In the genomic region with DNA sequence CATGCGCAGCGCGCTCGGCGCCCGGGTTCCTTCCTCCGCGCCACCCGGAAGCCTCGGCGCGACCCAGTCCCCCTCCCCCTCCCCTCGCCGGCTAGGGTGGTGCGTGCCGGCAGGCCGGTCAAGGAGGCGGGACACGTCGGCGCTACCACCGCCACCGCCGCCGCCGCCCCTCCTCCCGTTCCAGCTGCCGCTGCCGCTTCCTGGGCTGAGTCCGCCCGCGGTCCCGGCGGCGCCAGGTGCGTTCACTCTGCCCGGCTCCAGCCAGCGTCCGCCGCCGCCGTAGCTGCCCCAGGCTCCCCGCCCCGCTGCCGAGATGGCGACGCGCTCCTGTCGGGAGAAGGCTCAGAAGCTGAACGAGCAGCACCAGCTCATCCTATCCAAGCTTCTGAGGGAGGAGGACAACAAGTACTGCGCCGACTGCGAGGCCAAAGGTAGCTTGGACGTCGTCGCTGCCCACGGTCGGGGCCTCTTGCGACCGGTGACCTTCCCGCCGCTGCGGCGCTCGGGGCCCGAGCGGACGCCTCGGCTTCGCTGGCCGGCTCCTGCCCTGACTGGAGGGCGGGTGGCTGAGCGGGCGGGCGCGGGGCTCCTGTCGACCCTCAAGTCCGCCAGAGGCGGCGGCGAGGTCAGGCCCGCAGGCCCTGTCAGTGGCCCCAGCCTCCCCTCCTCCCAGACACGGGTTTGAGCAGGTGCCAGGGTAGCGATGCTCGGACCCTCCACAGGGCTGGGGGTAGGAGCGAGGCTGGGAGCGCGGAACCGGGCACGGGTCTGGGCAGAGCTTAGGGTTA, we compare ENCODE assay signal across 8 cellular contexts. TPM values are rescaled to one million over a fixed set of nuclear protein-coding genes. Genes with fewer than 3 reads are reported as not detected.
DNase-seq lines count a peak whose midpoint lies in the region; FAIRE-seq and TF ChIP-seq lines count a peak whose summit lies in the region.

A gene (plus strand): TSS at position 173 of the 788 bp plus-strand sequence. CDS start 141 bp downstream, at position 314.

- no peaks in the 10 kb centered on the region for H3K36me3 ChIP-seq in ES-I3 (ENCODE audit: insufficient read depth, low read length)

- peaks cover 20% of the 10 kb centered on the region for H3K27me3 Mint-ChIP-seq in nephron progenitor cell (ENCODE audit: low read depth, poor library complexity)
- H3K27me3 Mint-ChIP-seq in stimulated activated naive CD8-positive, alpha-beta T cell treated with anti-CD3 and anti-CD28 coated beads, Interleukin-15, Interleukin-2, amounts not matched to agents 100 ng/mL and 50 ng/mL, for 24 hours: no peaks in the 10 kb centered on the region

- H3K27ac Mint-ChIP-seq in nephron progenitor cell: peak within 1 kb of the TSS; percentile 81
- H3K27ac Mint-ChIP-seq in stimulated activated naive CD8-positive, alpha-beta T cell treated with anti-CD3 and anti-CD28 coated beads, Interleukin-15, Interleukin-2, amounts not matched to agents 100 ng/mL and 50 ng/mL, for 24 hours: peak within 1 kb of the TSS; percentile 87

- no peak for FAIRE-seq in H54 (lab: Jason Lieb, UNC)

- H3K4me1 ChIP-seq in ES-I3 (ENCODE audit: insufficient read depth, low read length): peaks cover 4% of the 10 kb centered on the region

- peak; percentile 64; the same call in 1 of the 2 replicates for TF ChIP-seq POLR2A in H54 (IDR thresholded peaks at IDR 0.05; ENCODE audit: low read depth, low read length)
- peak; percentile 85 for TF ChIP-seq POLR2A in Raji (IDR thresholded peaks at IDR 0.05; ENCODE audit: insufficient read depth, low read depth, low read length)

- H3K4me3 Mint-ChIP-seq in nephron progenitor cell: peak within 1 kb of the TSS; percentile 91
- peak within 1 kb of the TSS; percentile 88 for H3K4me3 Mint-ChIP-seq in stimulated activated naive CD8-positive, alpha-beta T cell treated with anti-CD3 and anti-CD28 coated beads, Interleukin-15, Interleukin-2, amounts not matched to agents 100 ng/mL and 50 ng/mL, for 24 hours

- H3K4me3 ChIP-seq in fibroblast of the aortic adventitia (ENCODE audit: low read depth, low read length): peak within 1 kb of the TSS; percentile 93

- H3K36me3 Mint-ChIP-seq in nephron progenitor cell (ENCODE audit: low read depth): no peaks in the 10 kb centered on the region
- peaks cover 4% of the 10 kb centered on the region for H3K36me3 Mint-ChIP-seq in stimulated activated naive CD8-positive, alpha-beta T cell treated with anti-CD3 and anti-CD28 coated beads, Interleukin-15, Interleukin-2, amounts not matched to agents 100 ng/mL and 50 ng/mL, for 24 hours (ENCODE audit: low read depth)

- TF ChIP-seq CTCF in fibroblast of the aortic adventitia (IDR thresholded peaks at IDR 0.05; ENCODE audit: insufficient read depth, low read length) (no peak), nephron progenitor cell (IDR thresholded peaks at IDR 0.05) (peak; percentile 25)

- peaks cover 4% of the 10 kb centered on the region for H3K9me3 Mint-ChIP-seq in nephron progenitor cell
- peaks cover 6% of the 10 kb centered on the region for H3K9me3 Mint-ChIP-seq in stimulated activated naive CD8-positive, alpha-beta T cell treated with anti-CD3 and anti-CD28 coated beads, Interleukin-15, Interleukin-2, amounts not matched to agents 100 ng/mL and 50 ng/mL, for 24 hours

- no peaks in the 10 kb centered on the region for H3K9me3 ChIP-seq in ES-I3 (ENCODE audit: control insufficient read depth, insufficient read depth, low read length)

- peak within 1 kb of the TSS; percentile 75 for H3K9ac ChIP-seq in ES-I3 (ENCODE audit: low read depth, low read length)

- DNase-seq in H54 (ENCODE audit: insufficient read length, low spot score): peak; percentile 90
- DNase-seq in LoVo (ENCODE audit: low spot score): peak; percentile 91
- peak; percentile 97 for DNase-seq in activated effector memory CD4-positive, alpha-beta T cell treated with anti-CD3 and anti-CD28 coated beads, Interleukin-2, amount 50 U/mL, for 16 hours
- peak; percentile 84 for DNase-seq in fibroblast of the aortic adventitia (ENCODE audit: low read depth)
- peak; percentile 94 for DNase-seq in nephron progenitor cell

- peaks cover 28% of the 10 kb centered on the region for H3K4me1 Mint-ChIP-seq in nephron progenitor cell
- peaks cover 58% of the 10 kb centered on the region for H3K4me1 Mint-ChIP-seq in stimulated activated naive CD8-positive, alpha-beta T cell treated with anti-CD3 and anti-CD28 coated beads, Interleukin-15, Interleukin-2, amounts not matched to agents 100 ng/mL and 50 ng/mL, for 24 hours (ENCODE audit: low read depth)

RNA-seq across cellular contexts. Expression of the gene that starts here (rescaled TPM):
- total RNA-seq in fibroblast of the aortic adventitia (ENCODE audit: low replicate concordance): 24.9 and 32.4 TPM in 2 replicates

Comparison
In these comparisons a context has a peak if more than half of its experiments do, and no peak if none do; other contexts are left out.
1. Peak in every context shown above with its lines: DNase-seq and H3K4me3 ChIP-seq.